12 cellular contexts compared by ENCODE assay signal in the genomic region with DNA sequence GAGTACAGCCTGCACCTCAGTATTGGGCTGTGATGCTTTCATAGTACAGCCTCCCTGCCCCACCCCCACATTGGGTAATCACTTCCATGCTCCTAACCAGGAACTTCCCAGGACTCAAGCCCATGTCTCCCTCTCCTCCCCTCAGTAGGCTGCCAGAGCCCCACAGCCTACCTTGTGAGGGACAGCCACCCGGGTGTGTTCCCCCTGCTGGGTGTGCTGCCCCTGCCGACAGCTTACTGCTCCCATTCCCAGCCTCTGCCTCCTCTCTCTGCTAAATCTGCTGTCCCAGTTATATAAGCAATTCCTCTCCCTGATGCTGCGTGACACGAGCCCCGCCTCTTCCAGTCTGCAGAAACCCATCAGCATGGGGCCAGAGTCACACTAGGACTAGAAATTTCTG. TPM values are rescaled to one million over a fixed set of nuclear protein-coding genes. Genes with fewer than 3 reads are reported as not detected.
DNase-seq lines count a peak whose midpoint lies in the region; FAIRE-seq lines count a peak whose summit lies in the region.
"Had no signal": no experiment of that assay in that cellular context is flagged by ENCODE, and none has a peak within 500 bp of the region (broad histone marks: within the 10 kb centered on the region; RNA-seq: fewer than 3 reads in every experiment).

TSS of gene RSKR (minus strand) at position 270 of the 400 bp plus-strand sequence. CDS start at position 246, 24 bp downstream.

- peaks cover 5% of the 10 kb centered on the region; the same call in 1 of the 2 replicates for H3F3A ChIP-seq in GM23248 (ENCODE audit: insufficient read depth)

- DNase-seq in AG20443 (ENCODE audit: low spot score) = peak; percentile 20
- peak; percentile 9 for DNase-seq in GM23248
- peak in 48 of 58 donors; percentile 4 to 78 (median 41) for DNase-seq in anterior cingulate cortex (lab: John Stamatoyannopoulos, UW)
- no peak for DNase-seq in RCC 7860 (ENCODE audit: low spot score)
- DNase-seq in NCI-H2107 treated with DMSO at 0.1 percent for 48 hours (lab: John Stamatoyannopoulos, UW; ENCODE audit: unreplicated experiment) = no peak
- DNase-seq in epidermal melanocyte (ENCODE audit: insufficient read length, low spot score) = no peak
- no peak for DNase-seq in HPDE6-E6E7 (ENCODE audit: extremely low spot score)
- DNase-seq: DMS 273 treated with DMSO at 0.1 percent for 48 hours, esophagus squamous epithelium, NCI-H2029 had no signal

- H3K9me3 ChIP-seq in GM23248 (ENCODE audit: low read depth) = no peaks in the 10 kb centered on the region
- H3K9me3 ChIP-seq in mesodermal cell (ENCODE audit: control insufficient read depth, low read length) = no peaks in the 10 kb centered on the region
- H3K9me3 ChIP-seq: esophagus squamous epithelium, uterus had no signal

- WGBS in GM23248 (ENCODE audit: low coverage in 1 of 2, low lambda C conversion rate in 2 of 2, missing lambda C conversion rate in 2 of 2), 2 experiments = 81 to 91% methylated on average over 5 of the region's 5 CpGs
- 83 to 89% methylated on average over 2 to 5 of the region's 5 CpGs for WGBS in mesodermal cell (ENCODE audit: insufficient coverage in 2 of 2), 2 experiments

- H3K4me2 ChIP-seq in GM23248 (ENCODE audit: unreplicated experiment) = no peak within 1 kb of the TSS

- no peaks in the 10 kb centered on the region for H3K79me2 ChIP-seq in GM23248 (ENCODE audit: insufficient read depth)

- H3K27ac ChIP-seq in GM23248 (no peak within 1 kb of the TSS), mesodermal cell (ENCODE audit: low read depth, low read length, severe bottlenecking) (peak within 1 kb of the TSS; percentile 48)
- H3K27ac ChIP-seq: esophagus squamous epithelium, uterus had no signal

- in situ Hi-C loops in GM23248 (cut with MboI) = no loop called here

- no peak for FAIRE-seq in RCC 7860 (lab: Jason Lieb, UNC)

- H3K4me1 ChIP-seq in GM23248 (ENCODE audit: insufficient read depth) = no peaks in the 10 kb centered on the region
- no peaks in the 10 kb centered on the region for H3K4me1 ChIP-seq in mesodermal cell (ENCODE audit: control insufficient read depth, insufficient read depth, low read length, poor library complexity, severe bottlenecking)
- H3K4me1 ChIP-seq: esophagus squamous epithelium, uterus had no signal

- no peak within 1 kb of the TSS for H3K9ac ChIP-seq in GM23248

- H3K9me2 ChIP-seq in GM23248 (ENCODE audit: insufficient read depth) = no peaks in the 10 kb centered on the region

- no peaks in the 10 kb centered on the region for H4K20me1 ChIP-seq in GM23248 (ENCODE audit: insufficient read depth)

- no peaks in the 10 kb centered on the region for H3K27me3 ChIP-seq in GM23248 (replicated peaks; ENCODE audit: insufficient read depth)
- H3K27me3 ChIP-seq: esophagus squamous epithelium, uterus had no signal

- H3K4me3 ChIP-seq in GM23248 = no peak within 1 kb of the TSS
- no peak within 1 kb of the TSS for H3K4me3 ChIP-seq in mesodermal cell (ENCODE audit: extremely low read depth, insufficient read depth, low read length, poor library complexity, severe bottlenecking)
- H3K4me3 ChIP-seq: esophagus squamous epithelium, uterus had no signal

- no peak within 1 kb of the TSS for H2AFZ ChIP-seq in GM23248

- peaks cover 45% of the 10 kb centered on the region for H3K36me3 ChIP-seq in GM23248 (ENCODE audit: low read depth)
- H3K36me3 ChIP-seq in mesodermal cell (ENCODE audit: control insufficient read depth, insufficient read depth, low read length) = peaks cover 94% of the 10 kb centered on the region
- H3K36me3 ChIP-seq: uterus had no signal

RNA-seq across cellular contexts. Expression of gene RSKR, which starts in this region (rescaled TPM):
- 1.2 and 6.8 TPM in 2 replicates for total RNA-seq in GM23248 (2014; rRNA removed; shearing (Covaris generic))
- polyA plus RNA-seq in GM23248 (2016; fragmentation: Nextera tagmentation; extraction: Ambion mirVana) = 0.58 and 0.86 TPM in 2 replicates
- polyA plus RNA-seq in mesodermal cell (2013, experiment 1 of 2) = 16.3 TPM
- polyA plus RNA-seq in mesodermal cell (2013, experiment 2 of 2) = 10.1 TPM

Comparison
In these comparisons a context has a peak if more than half of its experiments do, and no peak if none do; other contexts are left out.
1. DNase-seq: peak in AG20443 (single experiment), GM23248 (single experiment) and anterior cingulate cortex (48 of 58); none in RCC 7860 (single experiment), NCI-H2107 treated with DMSO at 0.1 percent for 48 hours (single experiment), epidermal melanocyte (single experiment) and HPDE6-E6E7 (single experiment).